Comparison of ENCODE assay signal across 26 cellular contexts in the genomic region with DNA sequence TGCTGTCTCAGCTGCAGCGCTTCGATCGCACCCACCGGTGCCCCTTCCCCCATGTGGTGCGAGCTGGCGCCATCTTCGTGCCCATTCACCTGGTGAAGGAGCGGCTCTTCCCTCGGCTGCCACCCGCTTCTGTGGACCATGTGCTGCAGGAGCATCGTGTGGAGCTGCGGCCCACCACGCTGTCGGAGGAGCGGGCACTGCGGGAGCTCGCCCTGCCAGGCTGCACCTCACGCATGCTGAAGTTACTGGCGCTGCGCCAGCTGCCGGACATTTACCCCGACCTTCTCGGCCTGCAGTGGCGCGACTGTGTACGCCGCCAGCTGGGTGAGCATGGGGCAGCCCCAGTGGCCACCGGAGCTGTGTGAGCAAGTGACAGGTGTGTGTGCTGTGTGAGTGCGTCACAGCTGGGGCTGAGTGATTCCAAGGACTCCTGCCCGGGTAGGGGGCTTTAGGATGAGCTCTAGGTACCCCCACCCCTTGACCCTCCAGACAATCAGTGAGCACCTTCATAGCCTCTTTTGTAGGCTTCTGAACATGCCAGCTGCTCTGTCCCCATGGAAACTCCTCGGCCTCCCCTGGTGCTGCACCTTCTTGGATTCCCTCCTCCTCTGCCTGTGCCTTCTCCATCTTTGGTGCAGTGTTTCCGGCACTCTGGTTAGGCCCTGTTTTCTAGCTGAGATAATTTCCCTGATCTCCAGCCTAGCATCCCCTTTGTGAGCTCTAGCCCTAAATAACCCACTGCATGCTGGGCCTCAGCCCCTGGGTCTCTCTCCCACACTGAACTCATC. TPM values are rescaled to one million over a fixed set of nuclear protein-coding genes. Genes with fewer than 3 reads are reported as not detected.
A peak's percentile ranks its signal among the peaks of the same experiment; 100 is the strongest.
DNase-seq lines count a peak whose midpoint lies in the region; ATAC-seq and TF ChIP-seq lines count a peak whose summit lies in the region.
"Had no signal": no experiment of that assay in that cellular context is flagged by ENCODE, and none has a peak within 500 bp of the region (broad histone marks: within the 10 kb centered on the region; RNA-seq: fewer than 3 reads in every experiment).

No MANE protein-coding gene starts in this region.

- no peak for TF ChIP-seq POLR2A in body of pancreas (IDR thresholded peaks at IDR 0.05)

- H3T11ph ChIP-seq in H9 (ENCODE audit: low read length): no peak overlapping the region

- no peak overlapping the region for H2BK120ac ChIP-seq in H9 (ENCODE audit: low read depth, low read length, poor library complexity, severe bottlenecking)

- H3K36me3 Mint-ChIP-seq in activated T-cell treated with anti-CD3 and anti-CD28 coated beads, Interleukin-2, amount 50 U/mL, for 4 hours (ENCODE audit: insufficient read depth): peaks cover 12% of the 10 kb centered on the region
- H3K36me3 Mint-ChIP-seq in activated T-cell treated with anti-CD3 and anti-CD28 coated beads, Interleukin-2, amount 50 U/mL, for 72 hours (ENCODE audit: insufficient read depth in 2 of 2): peaks cover 2 to 3% of the 10 kb centered on the region in 2 donors
- peaks cover 36 to 65% (median 61%) of the 10 kb centered on the region in 3 experiments for H3K36me3 Mint-ChIP-seq in H9 (ENCODE audit: insufficient read depth in 1 of 3, low read depth in 3 of 3)
- H3K36me3 Mint-ChIP-seq in stimulated activated effector memory CD8-positive, alpha-beta T cell treated with anti-CD3 and anti-CD28 coated beads, Interleukin-12 subunit alpha, Interleukin-12 subunit beta, amount 100 ng/mL, for 72 hours: peaks cover 70% of the 10 kb centered on the region
- H3K36me3 Mint-ChIP-seq in HFFc6 (ENCODE audit: low read depth): peaks cover 6% of the 10 kb centered on the region; the same call in 1 of the 2 replicates

- H3K23ac ChIP-seq in H9 (ENCODE audit: insufficient read length, low read depth, low read length): no peak overlapping the region

- peaks cover 4% of the 10 kb centered on the region for H3K4me1 ChIP-seq in H9 (ENCODE audit: insufficient read depth, low read length)
- peaks cover 33% of the 10 kb centered on the region for H3K4me1 ChIP-seq in body of pancreas

- H3K27me3 Mint-ChIP-seq in activated T-cell treated with anti-CD3 and anti-CD28 coated beads, Interleukin-2, amount 50 U/mL, for 4 hours (ENCODE audit: low read depth): no peaks in the 10 kb centered on the region
- no peaks in the 10 kb centered on the region for H3K27me3 Mint-ChIP-seq in activated T-cell treated with anti-CD3 and anti-CD28 coated beads, Interleukin-2, amount 50 U/mL, for 72 hours (ENCODE audit: low read depth)
- no peaks in the 10 kb centered on the region; the same call in 1 of the 2 replicates for H3K27me3 Mint-ChIP-seq in H9 (ENCODE audit: low read depth)
- no peaks in the 10 kb centered on the region; the same call in 1 of the 2 replicates for H3K27me3 Mint-ChIP-seq in HFFc6 (ENCODE audit: insufficient read depth)

- no peak overlapping the region for H3K18ac ChIP-seq in H9 (ENCODE audit: insufficient read length, low read depth, low read length)

- no peak overlapping the region for H2AFZ ChIP-seq in H9 (ENCODE audit: low read length)
- H2AFZ ChIP-seq: GM23338 had no signal

- TF ChIP-seq CTCF in H9 (conservative IDR thresholded peaks at IDR 0.05) (no peak), body of pancreas (IDR thresholded peaks at IDR 0.05) (no peak), HFFc6 (IDR thresholded peaks at IDR 0.05) (no peak)

- H4K20me1 ChIP-seq in H9 (ENCODE audit: control insufficient read depth, insufficient read depth, insufficient read length): peaks cover 3% of the 10 kb centered on the region

- no peak overlapping the region for H2BK20ac ChIP-seq in H9 (ENCODE audit: low read depth, low read length, poor library complexity, severe bottlenecking)

- H2AK5ac ChIP-seq in H9 (ENCODE audit: insufficient read length, low read length): no peak overlapping the region

- no peaks in the 10 kb centered on the region for H3K27me3 ChIP-seq in H9 (ENCODE audit: insufficient read depth, low read length)
- no peaks in the 10 kb centered on the region for H3K27me3 ChIP-seq in body of pancreas
- H3K27me3 ChIP-seq: gastrocnemius medialis, vagina had no signal

- H3K4me3 Mint-ChIP-seq in activated T-cell treated with anti-CD3 and anti-CD28 coated beads, Interleukin-2, amount 50 U/mL, for 4 hours: peak overlapping the region; percentile 19
- no peak overlapping the region for H3K4me3 Mint-ChIP-seq in activated T-cell treated with anti-CD3 and anti-CD28 coated beads, Interleukin-2, amount 50 U/mL, for 72 hours
- H3K4me3 Mint-ChIP-seq in H9 (peak overlapping the region in 1 of 2 experiments; percentile 21; a peak in 1 of 5 replicates), HFFc6 (no peak overlapping the region)
- no peak overlapping the region for H3K4me3 Mint-ChIP-seq in stimulated activated effector memory CD8-positive, alpha-beta T cell treated with anti-CD3 and anti-CD28 coated beads, Interleukin-12 subunit alpha, Interleukin-12 subunit beta, amount 100 ng/mL, for 72 hours
- H3K4me3 Mint-ChIP-seq: CD8-positive, alpha-beta T cell; GM23338 had no signal

- H4K5ac ChIP-seq in H9 (ENCODE audit: insufficient read length, low read depth, low read length): no peak overlapping the region

- H4K8ac ChIP-seq in H9 (replicated peaks; ENCODE audit: insufficient read length, low read depth, low read length): no peak overlapping the region

- no peak overlapping the region for H3K27ac Mint-ChIP-seq in activated T-cell treated with anti-CD3 and anti-CD28 coated beads, Interleukin-2, amount 50 U/mL, for 72 hours
- H3K27ac Mint-ChIP-seq in H9 (peak overlapping the region in 2 of 3 experiments; percentile 11 to 66; a peak in 4 of 7 replicates), HFFc6 (no peak overlapping the region)
- peak overlapping the region; percentile 30 for H3K27ac Mint-ChIP-seq in stimulated activated effector memory CD8-positive, alpha-beta T cell treated with anti-CD3 and anti-CD28 coated beads, Interleukin-12 subunit alpha, Interleukin-12 subunit beta, amount 100 ng/mL, for 72 hours
- H3K27ac Mint-ChIP-seq: GM23338 had no signal

- no peaks in the 10 kb centered on the region for H3K9me3 ChIP-seq in H9 (ENCODE audit: control insufficient read depth, low read depth, low read length)
- H3K9me3 ChIP-seq in body of pancreas: no peaks in the 10 kb centered on the region
- H3K9me3 ChIP-seq: gastrocnemius medialis, vagina had no signal

- no peak overlapping the region for H4K91ac ChIP-seq in H9 (ENCODE audit: insufficient read length, low read depth, low read length)

- no peak overlapping the region for H3K4me2 ChIP-seq in H9 (ENCODE audit: insufficient read depth, insufficient read length, low read length)
- H3K4me2 ChIP-seq: GM23338, KMS-11 had no signal

- H2BK12ac ChIP-seq in H9 (ENCODE audit: insufficient read length, low read depth, low read length): no peak overlapping the region

- no peak for DNase-seq in activated T-cell treated with anti-CD3 and anti-CD28 coated beads, Interleukin-2, amount 50 U/mL, for 4 hours
- DNase-seq in activated T-cell treated with anti-CD3 and anti-CD28 coated beads, Interleukin-2, amount 50 U/mL, for 72 hours: no peak
- DNase-seq in H9 (no peak), body of pancreas (peak; percentile 23 to 41 (median 36)), HFFc6 (no peak), NCI-H1694 treated with DMSO at 0.1 percent for 48 hours (lab: John Stamatoyannopoulos, UW) (no peak)
- no peak for DNase-seq in stimulated activated effector memory CD8-positive, alpha-beta T cell treated with anti-CD3 and anti-CD28 coated beads, Interleukin-12 subunit alpha, Interleukin-12 subunit beta, amount 100 ng/mL, for 72 hours (ENCODE audit: low spot score in 2 of 2)
- DNase-seq: activated gamma-delta T cell treated with Interleukin-2 at 50 U/mL for 16 hours; DMS79; effector CD4-positive, alpha-beta T cell; gastrocnemius medialis; NCI-H1930; NCI-H345; NK-92 treated with Interleukin-12 subunit alpha and Interleukin-12 subunit beta, amount 100 ng/mL, for 24 hours; retina; stimulated activated CD4-positive, alpha-beta T cell treated with anti-CD3 and anti-CD28 coated beads, Interleukin-12 subunit alpha, Interleukin-12 subunit beta, amount 100 ng/mL, for 4 hours; SW 1271 had no signal

- H3K27ac ChIP-seq in H9 (ENCODE audit: insufficient read length, low read depth, low read length) (no peak overlapping the region), body of pancreas (no peak overlapping the region)
- H3K27ac ChIP-seq: gastrocnemius medialis, KMS-11, vagina had no signal

- no peak for ATAC-seq in activated T-cell treated with anti-CD3 and anti-CD28 coated beads, Interleukin-2, amount 50 U/mL, for 4 hours
- no peak for ATAC-seq in activated T-cell treated with anti-CD3 and anti-CD28 coated beads, Interleukin-2, amount 50 U/mL, for 72 hours (replicated peaks in 1 of 2)
- no peak for ATAC-seq in body of pancreas
- ATAC-seq in stimulated activated effector memory CD8-positive, alpha-beta T cell treated with anti-CD3 and anti-CD28 coated beads, Interleukin-12 subunit alpha, Interleukin-12 subunit beta, amount 100 ng/mL, for 72 hours: no peak
- no peak for ATAC-seq in HG03460 (IDR thresholded peaks at IDR 0.05; ENCODE audit: unreplicated experiment)
- ATAC-seq: CD8-positive, alpha-beta T cell; esophagus mucosa; gastrocnemius medialis; GM23338 had no signal

- H3K79me1 ChIP-seq in H9 (ENCODE audit: insufficient read depth, low read depth, low read length, poor library complexity, severe bottlenecking): peaks cover 7% of the 10 kb centered on the region

- peaks cover 12 to 24% of the 10 kb centered on the region in 2 donors for H3K36me3 ChIP-seq in body of pancreas (replicated peaks in 1 of 2; ENCODE audit: insufficient read depth in 1 of 2, low read depth in 2 of 2)

- H3K56ac ChIP-seq in H9 (ENCODE audit: insufficient read length, low read depth, low read length): no peak overlapping the region

- H2BK15ac ChIP-seq in H9 (ENCODE audit: low read depth, low read length): no peak overlapping the region

- no peak overlapping the region for H3K9ac ChIP-seq in H9 (ENCODE audit: extremely low read depth, insufficient read length, low read length)
- H3K9ac ChIP-seq: KMS-11 had no signal

- no peak overlapping the region for H3K14ac ChIP-seq in H9 (ENCODE audit: insufficient read depth, low read length)

- H2BK5ac ChIP-seq in H9 (ENCODE audit: insufficient read length, low read length): no peak overlapping the region

- H3K4ac ChIP-seq in H9 (ENCODE audit: low read depth, low read length): no peak overlapping the region

- H3K9me3 Mint-ChIP-seq in activated T-cell treated with anti-CD3 and anti-CD28 coated beads, Interleukin-2, amount 50 U/mL, for 4 hours: no peaks in the 10 kb centered on the region
- H3K9me3 Mint-ChIP-seq in activated T-cell treated with anti-CD3 and anti-CD28 coated beads, Interleukin-2, amount 50 U/mL, for 72 hours: no peaks in the 10 kb centered on the region
- no peaks in the 10 kb centered on the region for H3K9me3 Mint-ChIP-seq in H9
- H3K9me3 Mint-ChIP-seq in stimulated activated effector memory CD8-positive, alpha-beta T cell treated with anti-CD3 and anti-CD28 coated beads, Interleukin-12 subunit alpha, Interleukin-12 subunit beta, amount 100 ng/mL, for 72 hours: no peaks in the 10 kb centered on the region
- H3K9me3 Mint-ChIP-seq in HFFc6: no peaks in the 10 kb centered on the region
- H3K9me3 Mint-ChIP-seq: CD8-positive, alpha-beta T cell; GM23338 had no signal

- peaks cover 22% of the 10 kb centered on the region; the same call in 1 of the 2 replicates for H3K79me2 ChIP-seq in H9 (ENCODE audit: insufficient read depth, low read length)

- no peaks in the 10 kb centered on the region for H3K23me2 ChIP-seq in H9 (ENCODE audit: insufficient read length, low read depth, low read length, poor library complexity, severe bottlenecking)

- intact Hi-C loops in body of pancreas (cut with DNase I): loop anchor here (5.0 kb wide), 1 partner anchor 176 kb away; no protein-coding TSS in a partner anchor

- H3K4me1 Mint-ChIP-seq in activated T-cell treated with anti-CD3 and anti-CD28 coated beads, Interleukin-2, amount 50 U/mL, for 4 hours (ENCODE audit: low read depth): peaks cover 36% of the 10 kb centered on the region
- peaks cover 30% of the 10 kb centered on the region for H3K4me1 Mint-ChIP-seq in activated T-cell treated with anti-CD3 and anti-CD28 coated beads, Interleukin-2, amount 50 U/mL, for 72 hours (ENCODE audit: low read depth)
- peaks cover 10 to 13% of the 10 kb centered on the region in 2 experiments for H3K4me1 Mint-ChIP-seq in H9
- H3K4me1 Mint-ChIP-seq in stimulated activated effector memory CD8-positive, alpha-beta T cell treated with anti-CD3 and anti-CD28 coated beads, Interleukin-12 subunit alpha, Interleukin-12 subunit beta, amount 100 ng/mL, for 72 hours: peaks cover 53% of the 10 kb centered on the region
- H3K4me1 Mint-ChIP-seq in HFFc6 (ENCODE audit: low read depth): peaks cover 15% of the 10 kb centered on the region

- no peak overlapping the region for H3K4me3 ChIP-seq in body of pancreas
- H3K4me3 ChIP-seq: gastrocnemius medialis, GM23338, vagina had no signal

- no CpG with 5 or more reads among the region's 32 CpGs for WGBS in H9 (ENCODE audit: extremely low coverage, insufficient read length, low lambda C conversion rate)
- WGBS in body of pancreas, 2 donors: 77 to 78% methylated on average over 29 to 32 of the region's 32 CpGs

RNA-seq across cellular contexts. Expression of a gene that starts 7.0 kb away (rescaled TPM):
- 10 to 100 TPM; 49.9 to 68.7 (median 62.0) TPM for total RNA-seq in activated T-cell treated with anti-CD3 and anti-CD28 coated beads, Interleukin-2, amount 50 U/mL, for 4 hours
- total RNA-seq in activated T-cell treated with anti-CD3 and anti-CD28 coated beads, Interleukin-2, amount 50 U/mL, for 72 hours: 10 to 100 TPM; 16.5 to 22.0 TPM
- total RNA-seq in H9 (2021) (45.6 and 48.7 TPM in 2 replicates), body of pancreas (10 to 100 TPM; 12.5 to 30.3 TPM)
- total RNA-seq in HFFc6 (2021; fragmentation: NEBNext Ultra II Directional; extraction: Animal tissue kit (Norgen Biotek cat#: 25700)): 10 to 100 TPM in 5 of 6 experiments, 1 to 10 TPM in 1; 8.8 to 14.8 (median 12.0) TPM

RNA-seq across cellular contexts. Expression of a gene that starts 49.4 kb away (rescaled TPM):
- not detected for total RNA-seq in activated T-cell treated with anti-CD3 and anti-CD28 coated beads, Interleukin-2, amount 50 U/mL, for 4 hours
- total RNA-seq in activated T-cell treated with anti-CD3 and anti-CD28 coated beads, Interleukin-2, amount 50 U/mL, for 72 hours: under 1 TPM in 1 of 2 donors, not detected in 1; 0.34 TPM
- not detected in 2 replicates for total RNA-seq in H9 (2021)
- not detected for total RNA-seq in body of pancreas
- not detected for total RNA-seq in HFFc6 (2021; fragmentation: NEBNext Ultra II Directional; extraction: Animal tissue kit (Norgen Biotek cat#: 25700))
- total RNA-seq: CD8-positive, alpha-beta T cell; esophagus mucosa; lung microvascular endothelial cell; osteoblast; RPMI7951; vagina had no signal

Comparison
In these comparisons a context has a peak if more than half of its experiments do, and no peak if none do; other contexts are left out.
1. DNase-seq: peak in body of pancreas (4 of 4); none in activated T-cell treated with anti-CD3 and anti-CD28 coated beads, Interleukin-2, amount 50 U/mL, for 4 hours (single experiment), activated T-cell treated with anti-CD3 and anti-CD28 coated beads, Interleukin-2, amount 50 U/mL, for 72 hours (0 of 2), H9 (single experiment), stimulated activated effector memory CD8-positive, alpha-beta T cell treated with anti-CD3 and anti-CD28 coated beads, Interleukin-12 subunit alpha, Interleukin-12 subunit beta, amount 100 ng/mL, for 72 hours (0 of 2), HFFc6 (single experiment) and NCI-H1694 treated with DMSO at 0.1 percent for 48 hours (single experiment).
2. H3K27ac Mint-ChIP-seq: peak in H9 (2 of 3) and stimulated activated effector memory CD8-positive, alpha-beta T cell treated with anti-CD3 and anti-CD28 coated beads, Interleukin-12 subunit alpha, Interleukin-12 subunit beta, amount 100 ng/mL, for 72 hours (single experiment); none in activated T-cell treated with anti-CD3 and anti-CD28 coated beads, Interleukin-2, amount 50 U/mL, for 72 hours (single experiment) and HFFc6 (single experiment).